In genomic region chr11:13561860-13562259, GRCh38 we compare ENCODE assay signal across 1 cellular context.
TF ChIP-seq lines count a peak whose summit lies in the region.

No MANE protein-coding gene starts in this region.

TF ChIP-seq in H1, 55 proteins besides CTCF, POLR2A, EP300 and RAD21:
- TF ChIP-seq CHD7 (IDR thresholded peaks at IDR 0.05; ENCODE audit: insufficient replicate concordance, low read length) (no peak), SP2 (IDR thresholded peaks at IDR 0.05; ENCODE audit: low read length) (no peak), TEAD4 (IDR thresholded peaks at IDR 0.05; ENCODE audit: low read depth, low read length) (no peak), SIX5 (IDR thresholded peaks at IDR 0.05; ENCODE audit: low read depth, low read length) (no peak), SP1 (IDR thresholded peaks at IDR 0.05; ENCODE audit: low read depth, low read length) (no peak), SIRT6 (IDR thresholded peaks at IDR 0.05; ENCODE audit: low read length) (no peak), TAF1 (IDR thresholded peaks at IDR 0.05; ENCODE audit: low read depth, low read length) (no peak), CHD1 (IDR thresholded peaks at IDR 0.05; ENCODE audit: low read depth, low read length) (no peak), BACH1 (IDR thresholded peaks at IDR 0.05; ENCODE audit: low read length) (no peak)
